In the genomic region with DNA sequence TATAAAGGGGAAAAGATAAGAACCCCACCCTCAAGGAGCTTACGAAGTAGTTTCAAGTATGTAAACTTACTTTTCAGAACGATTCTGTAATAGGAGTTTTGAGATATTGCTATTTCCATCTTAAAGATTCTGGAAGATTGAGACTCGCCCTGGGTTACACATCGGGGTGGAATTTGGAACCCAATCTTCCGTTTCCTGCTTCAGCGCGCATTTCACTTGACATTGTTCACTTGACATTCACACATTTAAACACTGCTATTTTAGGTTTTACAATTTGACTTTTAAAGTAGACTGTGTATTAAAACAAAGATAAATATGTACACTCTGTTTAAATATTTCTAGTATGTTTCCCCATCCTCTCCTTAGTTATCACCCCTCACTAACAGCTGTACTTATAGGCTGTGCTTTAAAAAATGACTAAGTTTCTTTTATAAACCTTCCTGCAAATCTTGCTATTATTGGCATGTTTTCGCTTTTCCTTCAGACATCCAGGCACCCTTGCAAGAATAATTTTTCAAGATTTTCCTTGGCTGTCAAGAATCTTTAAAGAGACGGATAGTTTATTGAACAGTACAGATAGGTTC, we compare ENCODE assay signal across 10 cellular contexts. TPM values are rescaled to one million over a fixed set of nuclear protein-coding genes. Genes with fewer than 3 reads are reported as not detected.
DNase-seq lines count a peak whose midpoint lies in the region; ATAC-seq and TF ChIP-seq lines count a peak whose summit lies in the region.
"Not testable (repeated sequence)": the region's sequence is repeated elsewhere in the genome, so short reads cannot be mapped to it uniquely, and the experiment has no call there.
"Had no signal": no experiment of that assay in that cellular context is flagged by ENCODE, and none has a peak within 500 bp of the region (broad histone marks: within the 10 kb centered on the region; RNA-seq: fewer than 3 reads in every experiment).

No MANE protein-coding gene starts in this region.

- not testable (repeated sequence) for H4K20me1 ChIP-seq in IMR-90 (ENCODE audit: insufficient read depth, low read length); osteoblast (ENCODE audit: insufficient read depth, low read length)

- not testable (repeated sequence) for H3K56ac ChIP-seq in IMR-90 (ENCODE audit: extremely low read depth, insufficient read depth, low read length)

- TF ChIP-seq CTCF in IMR-90 (conservative IDR thresholded peaks at IDR 0.05; ENCODE audit: low read depth, low read length); chondrocyte (IDR thresholded peaks at IDR 0.05); esophagus muscularis mucosa (IDR thresholded peaks at IDR 0.05); left lung (IDR thresholded peaks at IDR 0.05); osteoblast (IDR thresholded peaks at IDR 0.05; ENCODE audit: extremely low read depth, low read depth, low read length); thyroid gland (IDR thresholded peaks at IDR 0.05): not testable (repeated sequence)

- H2BK15ac ChIP-seq in IMR-90 (ENCODE audit: low read depth, low read length), result not testable (repeated sequence)

- POLR2A ChIA-PET in IMR-90 (lab: Charles Lee; ENCODE audit: unreplicated experiment), result not testable (repeated sequence)

- peak; percentile 30 for DNase-seq in IMR-90
- DNase-seq in chondrocyte (ENCODE audit: low spot score); esophagus muscularis mucosa (ENCODE audit: extremely low spot score); left lung; osteoblast (ENCODE audit: insufficient read length, low spot score, missing footprints); thyroid gland; aorta: not testable (repeated sequence)

- no CpG with 5 or more reads among the region's 9 CpGs for WGBS in IMR-90 (ENCODE audit: extremely low coverage in 2 of 2, insufficient read length in 1 of 2), 2 experiments
- 57% methylated on average over 9 of the region's 9 CpGs for WGBS in esophagus muscularis mucosa
- 59 to 66% methylated on average over 9 of the region's 9 CpGs for WGBS in thyroid gland, 2 donors
- WGBS in aorta, 2 donors, result 5 to 7% methylated on average over 9 of the region's 9 CpGs

- not testable (repeated sequence) for H3K9ac ChIP-seq in IMR-90 (ENCODE audit: low read depth, low read length)

- H3K4me3 ChIP-seq in IMR-90 (ENCODE audit: insufficient read depth, low read depth, low read length); esophagus muscularis mucosa; left lung; osteoblast (ENCODE audit: insufficient read depth, low read length); thyroid gland (replicated peaks in 1 of 3); aorta (ENCODE audit: low read length in 2 of 2): not testable (repeated sequence)

- ATAC-seq in IMR-90 (ENCODE audit: low read depth), result peak; percentile 89
- ATAC-seq in left lung, result peak; percentile 70
- ATAC-seq in aorta (ENCODE audit: low FRiP score), result peak; percentile 22

- not testable (repeated sequence) for H4K8ac ChIP-seq in IMR-90 (ENCODE audit: low read depth in 2 of 2, low read length in 2 of 2)

- H3K4me3 Mint-ChIP-seq in chondrocyte (ENCODE audit: unreplicated experiment), result peak overlapping the region; percentile 56

- H3K27me3 ChIP-seq in IMR-90 (ENCODE audit: control insufficient read depth, insufficient read depth, low read length); esophagus muscularis mucosa; left lung; osteoblast (ENCODE audit: insufficient read depth, low read length); thyroid gland; aorta (ENCODE audit: control insufficient read depth in 1 of 2, insufficient read depth in 2 of 2, low read length in 1 of 2): not testable (repeated sequence)

- dilution Hi-C loops in IMR-90 (cut with HindIII; ENCODE audit: low sequenced_read_pairs, unreplicated experiment), result not testable (repeated sequence)

- not testable (repeated sequence) for H3K79me2 ChIP-seq in osteoblast (ENCODE audit: insufficient read depth, low read length)

- H3K23ac ChIP-seq in IMR-90 (ENCODE audit: low read depth, low read length), result not testable (repeated sequence)

- H3K27me3 Mint-ChIP-seq in chondrocyte (ENCODE audit: low read depth), result not testable (repeated sequence)

- H3K27ac ChIP-seq in IMR-90 (ENCODE audit: insufficient read depth, low read length); left lung; osteoblast (ENCODE audit: low read depth, low read length); aorta (ENCODE audit: low read depth in 1 of 2, low read length in 2 of 2): not testable (repeated sequence)
- H3K27ac ChIP-seq in esophagus muscularis mucosa (replicated peaks in 1 of 4), result peak overlapping the region; percentile 38 to 69 (median 50)
- H3K27ac ChIP-seq in thyroid gland, result peak overlapping the region in 2 of 3 donors; percentile 49 to 66

- TF ChIP-seq RAD21 in IMR-90 (IDR thresholded peaks at IDR 0.05; ENCODE audit: low read length), result not testable (repeated sequence)

- not testable (repeated sequence) for TF ChIP-seq EP300 in esophagus muscularis mucosa (IDR thresholded peaks at IDR 0.05)

- H4K5ac ChIP-seq in IMR-90 (ENCODE audit: low read depth, low read length), result not testable (repeated sequence)

- H2BK5ac ChIP-seq in IMR-90 (ENCODE audit: low read depth, low read length, poor library complexity, severe bottlenecking), result peak overlapping the region; percentile 26

- peaks cover 35% of the 10 kb centered on the region for H3K4me1 Mint-ChIP-seq in chondrocyte (ENCODE audit: low read depth)

- not testable (repeated sequence) for H3K9me1 ChIP-seq in IMR-90 (ENCODE audit: insufficient read depth, low read length)

- not testable (repeated sequence) for H2AK5ac ChIP-seq in IMR-90 (ENCODE audit: low read depth, low read length)

- H3K14ac ChIP-seq in IMR-90 (replicated peaks; ENCODE audit: low read depth, low read length), result not testable (repeated sequence)

- not testable (repeated sequence) for H2BK20ac ChIP-seq in IMR-90 (ENCODE audit: low read depth, low read length)

- not testable (repeated sequence) for H3K9me3 Mint-ChIP-seq in chondrocyte (ENCODE audit: low read depth)

- H3K4me1 ChIP-seq in IMR-90 (ENCODE audit: control insufficient read depth, insufficient read depth, low read length); left lung; osteoblast (ENCODE audit: insufficient read depth, low read length); aorta (ENCODE audit: control insufficient read depth in 1 of 2, insufficient read depth in 2 of 2, low read length in 2 of 2): not testable (repeated sequence)
- H3K4me1 ChIP-seq in esophagus muscularis mucosa, result peaks cover 0 to 23% (median 17%) of the 10 kb centered on the region in 4 donors
- peaks cover 10 to 12% of the 10 kb centered on the region in 2 donors for H3K4me1 ChIP-seq in thyroid gland

- intact Hi-C loops in IMR-90 (cut with micrococcal nuclease); esophagus muscularis mucosa (cut with DNase I); left lung (cut with DNase I); thyroid gland (cut with DNase I); aorta (cut with DNase I): not testable (repeated sequence)

- H3K4ac ChIP-seq in IMR-90 (ENCODE audit: low read depth, low read length), result not testable (repeated sequence)

- not testable (repeated sequence) for H3K79me1 ChIP-seq in IMR-90 (ENCODE audit: low read depth in 1 of 2, low read length in 2 of 2)

- not testable (repeated sequence) for H2BK120ac ChIP-seq in IMR-90 (ENCODE audit: low read depth, low read length)

- H2AFZ ChIP-seq in IMR-90 (replicated peaks; ENCODE audit: low read length, poor library complexity); osteoblast (ENCODE audit: low read length): not testable (repeated sequence)

- BruUV-seq in IMR-90 (replicated peaks; lab: Mats Ljungman, UMichigan), result not testable (repeated sequence)

- H3K9me3 ChIP-seq in IMR-90 (ENCODE audit: control insufficient read depth, insufficient read depth, low read length); esophagus muscularis mucosa; left lung; osteoblast (ENCODE audit: low read depth, low read length); thyroid gland; aorta (ENCODE audit: control insufficient read depth, low read length): not testable (repeated sequence)

- H3K36me3 Mint-ChIP-seq in chondrocyte (ENCODE audit: low read depth), result not testable (repeated sequence)

- not testable (repeated sequence) for H3K18ac ChIP-seq in IMR-90 (ENCODE audit: low read depth, low read length)

- not testable (repeated sequence) for TF ChIP-seq POLR2A in IMR-90 (IDR thresholded peaks at IDR 0.05; ENCODE audit: low read depth, low read length); esophagus muscularis mucosa (IDR thresholded peaks at IDR 0.05; ENCODE audit: low read depth); thyroid gland (IDR thresholded peaks at IDR 0.05)

- H4K91ac ChIP-seq in IMR-90 (ENCODE audit: insufficient read depth, low read depth, low read length), result not testable (repeated sequence)

- peak overlapping the region; percentile 62; the same call in 1 of the 2 replicates for H3K4me2 ChIP-seq in IMR-90 (ENCODE audit: low read depth, low read length)
- peak overlapping the region; percentile 19 for H3K4me2 ChIP-seq in osteoblast (ENCODE audit: insufficient read depth, low read length)

- CTCF ChIA-PET in IMR-90 (lab: Yijun Ruan, JAX), result interaction anchor here (0.7 kb wide), 1 partner anchor 446 kb away, joined by 3 read pairs; no protein-coding TSS in a partner anchor

- peak overlapping the region; percentile 58 for H3K27ac Mint-ChIP-seq in chondrocyte (ENCODE audit: unreplicated experiment)

- in situ Hi-C loops in IMR-90 (cut with MboI; ENCODE audit: low sequenced_read_pairs), result not testable (repeated sequence)

- H2AK9ac ChIP-seq in IMR-90 (replicated peaks; ENCODE audit: low read depth, low read length, poor library complexity), result not testable (repeated sequence)

- H3K36me3 ChIP-seq in IMR-90 (ENCODE audit: control insufficient read depth, insufficient read depth, low read length); esophagus muscularis mucosa; left lung; osteoblast (ENCODE audit: insufficient read depth, low read length); thyroid gland; aorta (ENCODE audit: control insufficient read depth in 1 of 2, insufficient read depth in 2 of 2, low read length in 1 of 2): not testable (repeated sequence)

RNA-seq across cellular contexts. Expression of a gene that starts 22.2 kb away (rescaled TPM):
- total RNA-seq in IMR-90 (2012; rRNA removed) (0.56 and 1.3 TPM in 2 replicates), chondrocyte (0.19 TPM in 1 of 3 replicates, not detected in the others), esophagus muscularis mucosa (100 to 1,000 TPM; 217 to 349 (median 305) TPM), left lung (10 to 100 TPM; 21.0 to 29.1 TPM), osteoblast (under 0.01 TPM in 2 replicates), thyroid gland (10 to 100 TPM; 19.9 to 66.5 (median 38.3) TPM), aorta (100 to 1,000 TPM; 208 to 246 TPM)
- polyA plus RNA-seq in IMR-90 (2012; rRNA removed) (0.32 and 0.47 TPM in 2 replicates), aorta (100 to 1,000 TPM; 104 to 117 TPM)
- polyA plus RNA-seq in IMR-90 (2012; cell fraction: cytosol; rRNA removed), result 0.16 and 0.18 TPM in 2 replicates
- 0.10 TPM in 1 of 2 replicates, not detected in the other for polyA plus RNA-seq in IMR-90 (2012; cell fraction: nucleus; rRNA removed; ENCODE audit: low replicate concordance)
- total RNA-seq: H1, H9 had no signal
- polyA plus RNA-seq: A549, H1 had no signal

RNA-seq across cellular contexts. Expression of a gene that starts 55.0 kb away (rescaled TPM):
- total RNA-seq in IMR-90 (2012; rRNA removed), result 0.54 and 0.83 TPM in 2 replicates
- polyA plus RNA-seq in IMR-90 (2012; rRNA removed), result 1.0 and 1.7 TPM in 2 replicates
- polyA plus RNA-seq in IMR-90 (2012; cell fraction: cytosol; rRNA removed), result 0.22 and 0.64 TPM in 2 replicates
- polyA plus RNA-seq in IMR-90 (2012; cell fraction: nucleus; rRNA removed; ENCODE audit: low replicate concordance), result 2.2 and 22.8 TPM in 2 replicates
- total RNA-seq in chondrocyte, result 3.0 to 5.1 TPM (median 3.1 TPM) in 3 replicates
- total RNA-seq in esophagus muscularis mucosa, result 10 to 100 TPM; 14.1 to 21.0 (median 16.2) TPM
- total RNA-seq in left lung, result 10 to 100 TPM in 1 of 2 donors, 1 to 10 TPM in 1; 3.9 to 14.5 TPM
- total RNA-seq in osteoblast, result 2.4 and 5.1 TPM in 2 replicates
- 10 to 100 TPM; 35.9 to 51.3 (median 44.3) TPM for total RNA-seq in thyroid gland
- total RNA-seq in aorta, result 10 to 100 TPM in 1 of 2 donors, 1 to 10 TPM in 1; 8.9 to 25.1 TPM
- polyA plus RNA-seq in aorta, result 10 to 100 TPM; 10.5 to 28.3 TPM

Comparison
In these comparisons a context has a peak if more than half of its experiments do, and no peak if none do; other contexts are left out.
1. ATAC-seq: peak in every context shown above with its lines; median percentile 89 in IMR-90; 70 in left lung; 22 in aorta.